1 cellular context compared by ENCODE assay signal in genomic region chr1:153946622-153947246, GRCh38.
TF ChIP-seq lines count a peak whose summit lies in the region.

A gene with protein sequence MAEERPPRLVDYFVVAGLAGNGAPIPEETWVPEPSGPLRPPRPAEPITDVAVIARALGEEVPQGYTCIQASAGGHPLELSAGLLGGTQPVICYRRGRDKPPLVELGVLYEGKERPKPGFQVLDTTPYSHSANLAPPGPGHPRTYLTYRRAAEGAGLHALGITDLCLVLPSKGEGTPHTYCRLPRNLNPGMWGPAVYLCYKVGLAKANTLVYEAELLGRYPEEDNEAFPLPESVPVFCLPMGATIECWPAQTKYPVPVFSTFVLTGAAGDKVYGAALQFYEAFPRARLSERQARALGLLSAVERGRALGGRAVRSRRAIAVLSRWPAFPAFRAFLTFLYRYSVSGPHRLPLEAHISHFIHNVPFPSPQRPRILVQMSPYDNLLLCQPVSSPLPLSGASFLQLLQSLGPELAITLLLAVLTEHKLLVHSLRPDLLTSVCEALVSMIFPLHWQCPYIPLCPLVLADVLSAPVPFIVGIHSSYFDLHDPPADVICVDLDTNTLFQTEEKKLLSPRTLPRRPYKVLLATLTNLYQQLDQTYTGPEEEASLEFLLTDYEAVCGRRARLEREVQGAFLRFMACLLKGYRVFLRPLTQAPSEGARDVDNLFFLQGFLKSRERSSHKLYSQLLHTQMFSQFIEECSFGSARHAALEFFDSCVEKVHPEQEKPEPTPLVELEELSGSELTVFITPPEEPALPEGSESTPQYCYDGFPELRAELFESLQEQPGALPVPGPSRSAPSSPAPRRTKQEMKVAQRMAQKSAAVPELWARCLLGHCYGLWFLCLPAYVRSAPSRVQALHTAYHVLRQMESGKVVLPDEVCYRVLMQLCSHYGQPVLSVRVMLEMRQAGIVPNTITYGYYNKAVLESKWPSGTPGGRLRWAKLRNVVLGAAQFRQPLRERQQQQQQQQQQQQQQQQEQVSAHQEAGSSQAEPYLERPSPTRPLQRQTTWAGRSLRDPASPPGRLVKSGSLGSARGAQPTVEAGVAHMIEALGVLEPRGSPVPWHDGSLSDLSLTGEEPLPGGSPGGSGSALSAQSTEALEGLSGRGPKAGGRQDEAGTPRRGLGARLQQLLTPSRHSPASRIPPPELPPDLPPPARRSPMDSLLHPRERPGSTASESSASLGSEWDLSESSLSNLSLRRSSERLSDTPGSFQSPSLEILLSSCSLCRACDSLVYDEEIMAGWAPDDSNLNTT (N-terminal part only) (minus strand): TSS chr1:153946718. CDS start chr1:153944374, 2,344 bp downstream.

TF ChIP-seq in HepG2, 621 proteins besides CTCF, POLR2A, EP300 and RAD21 (continued from another document and continues in another):
- TF ChIP-seq, protein P1, sequence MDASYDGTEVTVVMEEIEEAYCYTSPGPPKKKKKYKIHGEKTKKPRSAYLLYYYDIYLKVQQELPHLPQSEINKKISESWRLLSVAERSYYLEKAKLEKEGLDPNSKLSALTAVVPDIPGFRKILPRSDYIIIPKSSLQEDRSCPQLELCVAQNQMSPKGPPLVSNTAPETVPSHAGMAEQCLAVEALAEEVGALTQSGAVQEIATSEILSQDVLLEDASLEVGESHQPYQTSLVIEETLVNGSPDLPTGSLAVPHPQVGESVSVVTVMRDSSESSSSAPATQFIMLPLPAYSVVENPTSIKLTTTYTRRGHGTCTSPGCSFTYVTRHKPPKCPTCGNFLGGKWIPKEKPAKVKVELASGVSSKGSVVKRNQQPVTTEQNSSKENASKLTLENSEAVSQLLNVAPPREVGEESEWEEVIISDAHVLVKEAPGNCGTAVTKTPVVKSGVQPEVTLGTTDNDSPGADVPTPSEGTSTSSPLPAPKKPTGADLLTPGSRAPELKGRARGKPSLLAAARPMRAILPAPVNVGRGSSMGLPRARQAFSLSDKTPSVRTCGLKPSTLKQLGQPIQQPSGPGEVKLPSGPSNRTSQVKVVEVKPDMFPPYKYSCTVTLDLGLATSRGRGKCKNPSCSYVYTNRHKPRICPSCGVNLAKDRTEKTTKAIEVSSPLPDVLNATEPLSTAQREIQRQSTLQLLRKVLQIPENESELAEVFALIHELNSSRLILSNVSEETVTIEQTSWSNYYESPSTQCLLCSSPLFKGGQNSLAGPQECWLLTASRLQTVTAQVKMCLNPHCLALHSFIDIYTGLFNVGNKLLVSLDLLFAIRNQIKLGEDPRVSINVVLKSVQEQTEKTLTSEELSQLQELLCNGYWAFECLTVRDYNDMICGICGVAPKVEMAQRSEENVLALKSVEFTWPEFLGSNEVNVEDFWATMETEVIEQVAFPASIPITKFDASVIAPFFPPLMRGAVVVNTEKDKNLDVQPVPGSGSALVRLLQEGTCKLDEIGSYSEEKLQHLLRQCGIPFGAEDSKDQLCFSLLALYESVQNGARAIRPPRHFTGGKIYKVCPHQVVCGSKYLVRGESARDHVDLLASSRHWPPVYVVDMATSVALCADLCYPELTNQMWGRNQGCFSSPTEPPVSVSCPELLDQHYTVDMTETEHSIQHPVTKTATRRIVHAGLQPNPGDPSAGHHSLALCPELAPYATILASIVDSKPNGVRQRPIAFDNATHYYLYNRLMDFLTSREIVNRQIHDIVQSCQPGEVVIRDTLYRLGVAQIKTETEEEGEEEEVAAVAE (CRISPR knock-in tag; IDR thresholded peaks at IDR 0.05; ENCODE audit: borderline replicate concordance) = peak; percentile 70; the same call in 1 of the 2 replicates
- TF ChIP-seq MBNL3 (CRISPR knock-in tag; conservative IDR thresholded peaks at IDR 0.05) = no peak
- TF ChIP-seq E2F2 (CRISPR knock-in tag; IDR thresholded peaks at IDR 0.05; ENCODE audit: borderline replicate concordance) = no peak
- TF ChIP-seq, protein P2, sequence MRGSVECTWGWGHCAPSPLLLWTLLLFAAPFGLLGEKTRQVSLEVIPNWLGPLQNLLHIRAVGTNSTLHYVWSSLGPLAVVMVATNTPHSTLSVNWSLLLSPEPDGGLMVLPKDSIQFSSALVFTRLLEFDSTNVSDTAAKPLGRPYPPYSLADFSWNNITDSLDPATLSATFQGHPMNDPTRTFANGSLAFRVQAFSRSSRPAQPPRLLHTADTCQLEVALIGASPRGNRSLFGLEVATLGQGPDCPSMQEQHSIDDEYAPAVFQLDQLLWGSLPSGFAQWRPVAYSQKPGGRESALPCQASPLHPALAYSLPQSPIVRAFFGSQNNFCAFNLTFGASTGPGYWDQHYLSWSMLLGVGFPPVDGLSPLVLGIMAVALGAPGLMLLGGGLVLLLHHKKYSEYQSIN (CRISPR knock-in tag; IDR thresholded peaks at IDR 0.05; ENCODE audit: borderline replicate concordance) = no peak
- TF ChIP-seq, protein P3, sequence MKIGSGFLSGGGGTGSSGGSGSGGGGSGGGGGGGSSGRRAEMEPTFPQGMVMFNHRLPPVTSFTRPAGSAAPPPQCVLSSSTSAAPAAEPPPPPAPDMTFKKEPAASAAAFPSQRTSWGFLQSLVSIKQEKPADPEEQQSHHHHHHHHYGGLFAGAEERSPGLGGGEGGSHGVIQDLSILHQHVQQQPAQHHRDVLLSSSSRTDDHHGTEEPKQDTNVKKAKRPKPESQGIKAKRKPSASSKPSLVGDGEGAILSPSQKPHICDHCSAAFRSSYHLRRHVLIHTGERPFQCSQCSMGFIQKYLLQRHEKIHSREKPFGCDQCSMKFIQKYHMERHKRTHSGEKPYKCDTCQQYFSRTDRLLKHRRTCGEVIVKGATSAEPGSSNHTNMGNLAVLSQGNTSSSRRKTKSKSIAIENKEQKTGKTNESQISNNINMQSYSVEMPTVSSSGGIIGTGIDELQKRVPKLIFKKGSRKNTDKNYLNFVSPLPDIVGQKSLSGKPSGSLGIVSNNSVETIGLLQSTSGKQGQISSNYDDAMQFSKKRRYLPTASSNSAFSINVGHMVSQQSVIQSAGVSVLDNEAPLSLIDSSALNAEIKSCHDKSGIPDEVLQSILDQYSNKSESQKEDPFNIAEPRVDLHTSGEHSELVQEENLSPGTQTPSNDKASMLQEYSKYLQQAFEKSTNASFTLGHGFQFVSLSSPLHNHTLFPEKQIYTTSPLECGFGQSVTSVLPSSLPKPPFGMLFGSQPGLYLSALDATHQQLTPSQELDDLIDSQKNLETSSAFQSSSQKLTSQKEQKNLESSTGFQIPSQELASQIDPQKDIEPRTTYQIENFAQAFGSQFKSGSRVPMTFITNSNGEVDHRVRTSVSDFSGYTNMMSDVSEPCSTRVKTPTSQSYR (CRISPR knock-in tag; IDR thresholded peaks at IDR 0.05; ENCODE audit: borderline replicate concordance) = peak; percentile 78; the same call in 1 of the 2 replicates
- TF ChIP-seq SRSF1 (optimal IDR thresholded peaks at IDR 0.05; ENCODE audit: low read depth, low read length) = peak; percentile 24
- no peak for TF ChIP-seq SMAD1 (CRISPR knock-in tag; IDR thresholded peaks at IDR 0.05; ENCODE audit: borderline replicate concordance, low read depth)
- no peak; the same call in none of the 2 replicates for TF ChIP-seq ZNF350 (CRISPR knock-in tag; IDR thresholded peaks at IDR 0.05; ENCODE audit: borderline replicate concordance, low read depth)
- TF ChIP-seq ISX (CRISPR knock-in tag; conservative IDR thresholded peaks at IDR 0.05) = no peak
- TF ChIP-seq, protein P4, sequence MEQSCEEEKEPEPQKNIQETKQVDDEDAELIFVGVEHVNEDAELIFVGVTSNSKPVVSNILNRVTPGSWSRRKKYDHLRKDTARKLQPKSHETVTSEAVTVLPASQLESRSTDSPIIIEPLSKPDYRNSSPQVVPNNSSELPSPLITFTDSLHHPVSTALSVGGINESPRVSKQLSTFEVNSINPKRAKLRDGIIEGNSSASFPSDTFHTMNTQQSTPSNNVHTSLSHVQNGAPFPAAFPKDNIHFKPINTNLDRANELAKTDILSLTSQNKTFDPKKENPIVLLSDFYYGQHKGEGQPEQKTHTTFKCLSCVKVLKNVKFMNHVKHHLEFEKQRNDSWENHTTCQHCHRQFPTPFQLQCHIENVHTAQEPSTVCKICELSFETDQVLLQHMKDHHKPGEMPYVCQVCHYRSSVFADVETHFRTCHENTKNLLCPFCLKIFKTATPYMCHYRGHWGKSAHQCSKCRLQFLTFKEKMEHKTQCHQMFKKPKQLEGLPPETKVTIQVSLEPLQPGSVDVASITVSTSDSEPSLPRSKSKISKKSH (CRISPR knock-in tag; IDR thresholded peaks at IDR 0.05; ENCODE audit: borderline replicate concordance) = 0 out of 2 replicates have a peak, but pooled peaks have one; percentile 67
- TF ChIP-seq, protein P5, sequence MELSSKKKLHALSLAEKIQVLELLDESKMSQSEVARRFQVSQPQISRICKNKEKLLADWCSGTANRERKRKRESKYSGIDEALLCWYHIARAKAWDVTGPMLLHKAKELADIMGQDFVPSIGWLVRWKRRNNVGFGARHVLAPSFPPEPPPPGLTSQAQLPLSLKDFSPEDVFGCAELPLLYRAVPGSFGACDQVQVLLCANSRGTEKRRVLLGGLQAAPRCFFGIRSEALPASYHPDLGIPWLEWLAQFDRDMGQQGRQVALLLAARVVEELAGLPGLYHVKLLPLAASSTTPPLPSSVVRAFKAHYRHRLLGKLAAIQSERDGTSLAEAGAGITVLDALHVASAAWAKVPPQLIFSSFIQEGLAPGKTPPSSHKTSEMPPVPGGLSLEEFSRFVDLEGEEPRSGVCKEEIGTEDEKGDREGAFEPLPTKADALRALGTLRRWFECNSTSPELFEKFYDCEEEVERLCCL (CRISPR knock-in tag; IDR thresholded peaks at IDR 0.05; ENCODE audit: borderline replicate concordance) = no peak
- TF ChIP-seq PAX8 (CRISPR knock-in tag; IDR thresholded peaks at IDR 0.05; ENCODE audit: borderline replicate concordance) = no peak
- peak; percentile 83 for TF ChIP-seq SKI (IDR thresholded peaks at IDR 0.05; ENCODE audit: partially characterized antibody)
- no peak for TF ChIP-seq ZBTB20 (CRISPR knock-in tag; IDR thresholded peaks at IDR 0.05; ENCODE audit: borderline replicate concordance, low read depth)
- TF ChIP-seq ZNF704 (CRISPR knock-in tag; IDR thresholded peaks at IDR 0.05; ENCODE audit: borderline replicate concordance) = no peak
- peak; percentile 88 to 92; a peak in 3 of 4 replicates for TF ChIP-seq HMGXB4 (CRISPR knock-in tag; IDR thresholded peaks at IDR 0.05; ENCODE audit: borderline replicate concordance in 1 of 2, low read depth in 1 of 2)
- no peak for TF ChIP-seq ZNF883 (CRISPR knock-in tag; IDR thresholded peaks at IDR 0.05; ENCODE audit: not compliant biosample characterization)
- peak; percentile 63; the same call in 1 of the 2 replicates for TF ChIP-seq ZNF124 (CRISPR knock-in tag; IDR thresholded peaks at IDR 0.05)
- peak; percentile 22 for TF ChIP-seq ZGPAT (CRISPR knock-in tag; IDR thresholded peaks at IDR 0.05)
